ENCODE assay signal across 8 cellular contexts in the genomic region with DNA sequence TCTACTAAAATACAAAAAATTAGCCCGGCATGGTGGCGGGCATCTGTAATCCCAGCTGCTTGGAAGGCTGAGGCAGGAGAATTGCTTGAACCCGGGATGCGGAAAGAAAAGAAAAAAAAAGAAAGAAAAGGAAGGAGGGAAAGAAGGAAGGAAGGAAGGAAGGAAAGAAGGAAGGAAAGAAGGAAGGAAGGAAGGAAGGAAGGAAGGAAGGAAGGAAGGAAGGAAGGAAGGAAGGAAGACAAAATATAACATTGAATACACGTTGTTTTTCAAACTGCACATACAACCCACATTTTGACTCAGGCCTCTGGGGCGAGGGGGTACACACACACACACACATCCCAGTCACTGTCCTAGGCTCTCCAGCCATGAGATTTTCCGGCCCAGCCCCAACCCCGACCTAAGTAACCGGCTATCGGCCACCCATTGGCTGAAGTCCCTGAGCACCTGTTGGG. TPM values are rescaled to one million over a fixed set of nuclear protein-coding genes. Genes with fewer than 3 reads are reported as not detected.
DNase-seq lines count a peak whose midpoint lies in the region; ATAC-seq and TF ChIP-seq lines count a peak whose summit lies in the region.
"Not testable (repeated sequence)": the region's sequence is repeated elsewhere in the genome, so short reads cannot be mapped to it uniquely, and the experiment has no call there.

No MANE protein-coding gene starts in this region.

- H3K4me1 Mint-ChIP-seq in CD8-positive, alpha-beta memory T cell = peaks cover 8 to 18% (median 10%) of the 10 kb centered on the region in 3 donors
- peaks cover 15% of the 10 kb centered on the region for H3K4me1 Mint-ChIP-seq in activated T-cell treated with anti-CD3 and anti-CD28 coated beads, Interleukin-2, amount 50 U/mL, for 4 hours (ENCODE audit: low read depth)
- H3K4me1 Mint-ChIP-seq in central memory CD8-positive, alpha-beta T cell = not testable (repeated sequence)

- POLR2A ChIA-PET in CD8-positive, alpha-beta memory T cell (lab: Charles Lee) = interaction anchor here (0.6 kb wide), 1 partner anchor 13 kb away, joined by 5 read pairs; no protein-coding TSS in a partner anchor
- POLR2A ChIA-PET in PC-3 (lab: Charles Lee; ENCODE audit: unreplicated experiment) = not testable (repeated sequence)

- H3K9ac ChIP-seq in PC-3 (ENCODE audit: low read length); mucosa of rectum (ENCODE audit: low read depth in 1 of 2, low read length in 2 of 2): not testable (repeated sequence)

- H3K27me3 ChIP-seq in CD8-positive, alpha-beta memory T cell (ENCODE audit: insufficient read depth, low read length, poor library complexity, severe bottlenecking); PC-3 (ENCODE audit: low read length); heart right ventricle; mucosa of rectum (ENCODE audit: control insufficient read depth in 2 of 2, insufficient read depth in 2 of 2, low read length in 2 of 2); transverse colon: not testable (repeated sequence)

- not testable (repeated sequence) for DNase-seq in CD8-positive, alpha-beta memory T cell; PC-3; activated T-cell treated with anti-CD3 and anti-CD28 coated beads, Interleukin-2, amount 50 U/mL, for 4 hours; central memory CD8-positive, alpha-beta T cell (ENCODE audit: low spot score in 2 of 2); heart right ventricle; retinal pigment epithelial cell (ENCODE audit: low read depth); transverse colon

- H4K20me1 ChIP-seq in PC-3 (ENCODE audit: low read length) = peaks cover 16% of the 10 kb centered on the region; the same call in 1 of the 2 replicates

- H2AFZ ChIP-seq in PC-3 (ENCODE audit: low read length) = not testable (repeated sequence)

- in situ Hi-C loops in transverse colon (cut with MboI; ENCODE audit: low pct_ligation_motif_present in 1 of 4, low pct_unique_long_range_greater_than_20kb in 1 of 4, low sequenced_read_pairs in 3 of 4) = loop anchor here in 1 of 4 donors (25.0 kb wide), 1 partner anchor 109 kb away; no protein-coding TSS in a partner anchor

- WGBS in heart right ventricle, 2 donors = 64 to 69% methylated on average over 10 of the region's 10 CpGs
- WGBS in transverse colon (ENCODE audit: low coverage in 1 of 2), 2 donors = 17 to 62% methylated on average over 6 to 10 of the region's 10 CpGs

- H3K9me3 Mint-ChIP-seq in CD8-positive, alpha-beta memory T cell; activated T-cell treated with anti-CD3 and anti-CD28 coated beads, Interleukin-2, amount 50 U/mL, for 4 hours; central memory CD8-positive, alpha-beta T cell: not testable (repeated sequence)

- not testable (repeated sequence) for H3K9me3 ChIP-seq in CD8-positive, alpha-beta memory T cell (ENCODE audit: low read length); PC-3 (ENCODE audit: low read length); heart right ventricle; mucosa of rectum (ENCODE audit: control insufficient read depth in 2 of 2, low read length in 2 of 2); transverse colon

- not testable (repeated sequence) for TF ChIP-seq CTCF in PC-3 (conservative IDR thresholded peaks at IDR 0.05; ENCODE audit: low read depth, low read length); heart right ventricle (IDR thresholded peaks at IDR 0.05); retinal pigment epithelial cell (conservative IDR thresholded peaks at IDR 0.05; ENCODE audit: low read depth, low read length); transverse colon (IDR thresholded peaks at IDR 0.05)

- H3K36me3 Mint-ChIP-seq in CD8-positive, alpha-beta memory T cell; activated T-cell treated with anti-CD3 and anti-CD28 coated beads, Interleukin-2, amount 50 U/mL, for 4 hours (ENCODE audit: insufficient read depth); central memory CD8-positive, alpha-beta T cell (ENCODE audit: insufficient read depth): not testable (repeated sequence)

- H3K79me2 ChIP-seq in PC-3 (ENCODE audit: low read length) = not testable (repeated sequence)

- H3K4me2 ChIP-seq in PC-3 (ENCODE audit: low read length) = peak overlapping the region; percentile 41; the same call in 1 of the 2 replicates

- peaks cover 11% of the 10 kb centered on the region for H3K4me1 ChIP-seq in CD8-positive, alpha-beta memory T cell (ENCODE audit: insufficient read depth, low read length)
- H3K4me1 ChIP-seq in PC-3 (ENCODE audit: insufficient read depth, low read length) (peaks cover 41% of the 10 kb centered on the region), heart right ventricle (peaks cover 5 to 53% (median 30%) of the 10 kb centered on the region in 9 donors), transverse colon (peaks cover 5 to 30% (median 21%) of the 10 kb centered on the region in 4 donors)
- not testable (repeated sequence) for H3K4me1 ChIP-seq in mucosa of rectum (ENCODE audit: control insufficient read depth in 2 of 2, insufficient read depth in 2 of 2, low read length in 2 of 2)

- H3K36me3 ChIP-seq in CD8-positive, alpha-beta memory T cell (ENCODE audit: insufficient read depth, low read length); PC-3 (ENCODE audit: low read depth, low read length); mucosa of rectum (ENCODE audit: control insufficient read depth in 2 of 2, insufficient read depth in 2 of 2, low read length in 2 of 2); transverse colon: not testable (repeated sequence)
- H3K36me3 ChIP-seq in heart right ventricle = peaks cover 0 to 15% (median 0%) of the 10 kb centered on the region in 9 donors

- CTCF ChIA-PET in CD8-positive, alpha-beta memory T cell (lab: Charles Lee) = interaction anchor here (1.3 kb wide), 1 partner anchor 417 kb away, joined by 3 read pairs; no protein-coding TSS in a partner anchor
- CTCF ChIA-PET in PC-3 (lab: Charles Lee) = not testable (repeated sequence)

- peak overlapping the region in 4 of 8 donors; percentile 30 to 81 (median 58) for H3K27ac Mint-ChIP-seq in CD8-positive, alpha-beta memory T cell
- not testable (repeated sequence) for H3K27ac Mint-ChIP-seq in central memory CD8-positive, alpha-beta T cell (ENCODE audit: low read depth)

- not testable (repeated sequence) for TF ChIP-seq EP300 in transverse colon (IDR thresholded peaks at IDR 0.05; ENCODE audit: low read depth)

- H3K9me2 ChIP-seq in PC-3 (replicated peaks; ENCODE audit: low read length) = not testable (repeated sequence)

- not testable (repeated sequence) for H3K27me3 Mint-ChIP-seq in CD8-positive, alpha-beta memory T cell; activated T-cell treated with anti-CD3 and anti-CD28 coated beads, Interleukin-2, amount 50 U/mL, for 4 hours (ENCODE audit: low read depth); central memory CD8-positive, alpha-beta T cell

- H3K4me3 Mint-ChIP-seq in CD8-positive, alpha-beta memory T cell = peak overlapping the region; percentile 71 to 92 (median 81)
- H3K4me3 Mint-ChIP-seq in activated T-cell treated with anti-CD3 and anti-CD28 coated beads, Interleukin-2, amount 50 U/mL, for 4 hours = peak overlapping the region; percentile 74
- H3K4me3 Mint-ChIP-seq in central memory CD8-positive, alpha-beta T cell = peak overlapping the region; percentile 82

- intact Hi-C loops in PC-3 (cut with micrococcal nuclease) = loop anchor here (10.0 kb wide), 2 partner anchors 184 to 224 kb away; no protein-coding TSS in a partner anchor
- intact Hi-C loops in heart right ventricle (cut with DNase I) = loop anchor here in 3 of 10 donors (5.0 kb wide), 3 partner anchors 49 to 271 kb away; no protein-coding TSS in a partner anchor
- intact Hi-C loops in transverse colon (cut with DNase I; ENCODE audit: low total_unique reads) = loop anchor here (10.0 kb wide), 1 partner anchor 464 kb away; no protein-coding TSS in a partner anchor

- not testable (repeated sequence) for H3K27ac ChIP-seq in CD8-positive, alpha-beta memory T cell (ENCODE audit: low read depth, low read length); PC-3 (ENCODE audit: low read length); mucosa of rectum (ENCODE audit: low read depth in 2 of 2, low read length in 2 of 2)
- peak overlapping the region in 9 of 10 donors; percentile 23 to 82 (median 71) for H3K27ac ChIP-seq in heart right ventricle
- H3K27ac ChIP-seq in transverse colon = peak overlapping the region; percentile 70 to 84 (median 76)

- not testable (repeated sequence) for ATAC-seq in PC-3; activated T-cell treated with anti-CD3 and anti-CD28 coated beads, Interleukin-2, amount 50 U/mL, for 4 hours; central memory CD8-positive, alpha-beta T cell (replicated peaks; ENCODE audit: extremely low read depth, poor library complexity, severe bottlenecking)
- peak in 1 of 8 donors; percentile 2 for ATAC-seq in heart right ventricle

- not testable (repeated sequence) for BruUV-seq in PC-3 (replicated peaks; lab: Mats Ljungman, UMichigan)

- H3K4me3 ChIP-seq in CD8-positive, alpha-beta memory T cell (ENCODE audit: low read length); PC-3 (ENCODE audit: low read length): not testable (repeated sequence)
- H3K4me3 ChIP-seq in heart right ventricle (peak overlapping the region in 9 of 10 donors; percentile 2 to 66 (median 58)), mucosa of rectum (ENCODE audit: low read length in 2 of 2) (peak overlapping the region; percentile 61 to 66), retinal pigment epithelial cell (ENCODE audit: low read length) (peak overlapping the region; percentile 39), transverse colon (peak overlapping the region in 2 of 4 donors; percentile 64 to 74)

- TF ChIP-seq POLR2A in transverse colon (IDR thresholded peaks at IDR 0.05) = not testable (repeated sequence)

- not testable (repeated sequence) for H3F3A ChIP-seq in PC-3 (ENCODE audit: low read length, unreplicated experiment)

RNA-seq across cellular contexts. Expression of a gene that starts 1.0 kb away (rescaled TPM):
- under 1 TPM; 0.22 to 0.61 TPM for total RNA-seq in CD8-positive, alpha-beta memory T cell
- polyA plus RNA-seq in CD8-positive, alpha-beta memory T cell = 0.07 TPM
- 5.4 and 6.0 TPM in 2 replicates for total RNA-seq in PC-3 (2014; rRNA removed)
- under 1 TPM; 0.08 to 0.15 (median 0.11) TPM for total RNA-seq in activated T-cell treated with anti-CD3 and anti-CD28 coated beads, Interleukin-2, amount 50 U/mL, for 4 hours
- 10 to 100 TPM in 3 of 10 donors, 1 to 10 TPM in 7; 3.9 to 12.6 (median 7.3) TPM for total RNA-seq in heart right ventricle
- polyA plus RNA-seq in heart right ventricle = 10 to 100 TPM in 1 of 2 donors, 1 to 10 TPM in 1; 2.9 to 26.1 TPM
- 1 to 10 TPM in 2 of 4 donors, under 1 TPM in 2; 0.20 to 7.1 (median 1.9) TPM for total RNA-seq in transverse colon

RNA-seq across cellular contexts. Expression of a gene that starts 52.1 kb away (rescaled TPM):
- total RNA-seq in CD8-positive, alpha-beta memory T cell = 100 to 1,000 TPM; 181 to 195 TPM
- 75.3 TPM for polyA plus RNA-seq in CD8-positive, alpha-beta memory T cell
- total RNA-seq in PC-3 (2014; rRNA removed) (46.0 and 56.3 TPM in 2 replicates), heart right ventricle (100 to 1,000 TPM in 9 of 10 donors, 10 to 100 TPM in 1; 94.8 to 139 (median 126) TPM), transverse colon (100 to 1,000 TPM in 2 of 4 donors, 10 to 100 TPM in 2; 68.1 to 119 (median 99.6) TPM)
- 100 to 1,000 TPM; 188 to 194 (median 194) TPM for total RNA-seq in activated T-cell treated with anti-CD3 and anti-CD28 coated beads, Interleukin-2, amount 50 U/mL, for 4 hours
- polyA plus RNA-seq in heart right ventricle = 10 to 100 TPM; 46.9 to 47.3 TPM
